Comparison of ENCODE assay signal across 14 cellular contexts in genomic region chr2:189638305-189639002, GRCh38. TPM values are rescaled to one million over a fixed set of nuclear protein-coding genes. Genes with fewer than 3 reads are reported as not detected.
"Had no signal": no experiment of that assay in that cellular context is flagged by ENCODE, and none has a peak within 500 bp of the region (broad histone marks: within the 10 kb centered on the region; RNA-seq: fewer than 3 reads in every experiment).

No MANE protein-coding gene starts in this region.

- H3K9me3 ChIP-seq: right atrium auricular region, suprapubic skin, thyroid gland had no signal

- ATAC-seq: effector memory CD8-positive, alpha-beta T cell; left lobe of liver; naive thymus-derived CD4-positive, alpha-beta T cell had no signal

- H3K27ac ChIP-seq: right atrium auricular region, suprapubic skin, thyroid gland had no signal

- H3K27me3 ChIP-seq: right atrium auricular region, suprapubic skin, thyroid gland had no signal

- DNase-seq: effector memory CD8-positive, alpha-beta T cell; foreskin melanocyte; head of caudate nucleus; hippocampal formation; mammary epithelial cell; naive thymus-derived CD4-positive, alpha-beta T cell; nephron progenitor cell; stimulated activated CD4-positive, alpha-beta T cell treated with anti-CD3 and anti-CD28 coated beads, Interleukin-2, amount 100 ng/mL, for 48 hours; stimulated activated naive CD4-positive, alpha-beta T cell treated with Interleukin-2 at 50 U/mL for 16 hours; thyroid gland had no signal

- H3K4me3 ChIP-seq: right atrium auricular region, smooth muscle cell, suprapubic skin, thyroid gland had no signal

- H3K36me3 ChIP-seq: right atrium auricular region, suprapubic skin, thyroid gland had no signal

- H3K4me2 ChIP-seq: smooth muscle cell had no signal

- H3K4me1 ChIP-seq: right atrium auricular region, suprapubic skin, thyroid gland had no signal

RNA-seq across cellular contexts. Expression of gene SLC40A1, which starts 57.9 kb away (rescaled TPM):
- polyA plus RNA-seq: mammary epithelial cell had no signal
